Comparison of ENCODE assay signal across 8 cellular contexts in genomic region chr11:65121447-65121864, GRCh38. TPM values are rescaled to one million over a fixed set of nuclear protein-coding genes. Genes with fewer than 3 reads are reported as not detected.
DNase-seq lines count a peak whose midpoint lies in the region; ATAC-seq and TF ChIP-seq lines count a peak whose summit lies in the region.

No MANE protein-coding gene starts in this region.

- H3K4me1 Mint-ChIP-seq in CD8-positive, alpha-beta T cell (ENCODE audit: low read depth), result peaks cover 50% of the 10 kb centered on the region
- peaks cover 24% of the 10 kb centered on the region for H3K4me1 Mint-ChIP-seq in central memory CD8-positive, alpha-beta T cell

- no peak for TF ChIP-seq POLR2A in NB4 (IDR thresholded peaks at IDR 0.05; ENCODE audit: extremely low read depth, insufficient read length)

- no peaks in the 10 kb centered on the region for H3K9me3 ChIP-seq in CD8-positive, alpha-beta T cell (ENCODE audit: low read length)
- no peaks in the 10 kb centered on the region for H3K9me3 ChIP-seq in mononuclear cell (ENCODE audit: low read depth, low read length)

- H3K4me1 ChIP-seq in CD8-positive, alpha-beta T cell (ENCODE audit: insufficient read depth, low read length), result peaks cover 28% of the 10 kb centered on the region
- peaks cover 45% of the 10 kb centered on the region for H3K4me1 ChIP-seq in mononuclear cell (ENCODE audit: insufficient read depth, low read length)

- peak overlapping the region; percentile 100 for H3K4me3 Mint-ChIP-seq in CD8-positive, alpha-beta T cell
- H3K4me3 Mint-ChIP-seq in central memory CD8-positive, alpha-beta T cell, result peak overlapping the region; percentile 96

- POLR2A ChIA-PET in CD8-positive, alpha-beta T cell (lab: Charles Lee), result interaction anchor here (0.8 to 2.6 kb wide), 24 partner anchors 10 to 738 kb away, joined by 3 to 66 read pairs (median 4); partner anchors contain the start of genes ARL2, CAPN1, CDCA5 and EHD1

- no peak for ATAC-seq in CD8-positive, alpha-beta T cell
- ATAC-seq in central memory CD8-positive, alpha-beta T cell (replicated peaks; ENCODE audit: extremely low read depth, poor library complexity, severe bottlenecking), result no peak
- ATAC-seq in GM21360 (IDR thresholded peaks at IDR 0.05; ENCODE audit: unreplicated experiment) (no peak), GM18861 (IDR thresholded peaks at IDR 0.05; ENCODE audit: unreplicated experiment) (no peak), GM19351 (IDR thresholded peaks at IDR 0.05; ENCODE audit: unreplicated experiment) (no peak)

- peak overlapping the region; percentile 93 for H3K4me3 ChIP-seq in CD8-positive, alpha-beta T cell (ENCODE audit: low read depth, low read length)
- H3K4me3 ChIP-seq in NB4 (ENCODE audit: low read depth, low read length) (peak overlapping the region; percentile 88), mononuclear cell (ENCODE audit: low read length) (peak overlapping the region; percentile 83)

- DNase-seq in CD8-positive, alpha-beta T cell, result peak in 1 of 7 experiments; percentile 28
- DNase-seq in NB4 (ENCODE audit: low read depth) (peak; percentile 51), KBM-7 (no peak)
- DNase-seq in central memory CD8-positive, alpha-beta T cell (ENCODE audit: low spot score in 2 of 2), result no peak

- H3K27ac ChIP-seq in CD8-positive, alpha-beta T cell (ENCODE audit: low read depth, low read length), result peak overlapping the region; percentile 99

- peak overlapping the region; percentile 100 for H3K27ac Mint-ChIP-seq in CD8-positive, alpha-beta T cell
- peak overlapping the region; percentile 99 for H3K27ac Mint-ChIP-seq in central memory CD8-positive, alpha-beta T cell (ENCODE audit: low read depth)

- H3K9me3 Mint-ChIP-seq in CD8-positive, alpha-beta T cell, result no peaks in the 10 kb centered on the region
- no peaks in the 10 kb centered on the region for H3K9me3 Mint-ChIP-seq in central memory CD8-positive, alpha-beta T cell

- no peaks in the 10 kb centered on the region for H3K27me3 ChIP-seq in CD8-positive, alpha-beta T cell (ENCODE audit: insufficient read depth, low read length)
- H3K27me3 ChIP-seq in mononuclear cell (ENCODE audit: insufficient read depth, low read length), result no peaks in the 10 kb centered on the region

- peaks cover 48% of the 10 kb centered on the region for H3K36me3 ChIP-seq in CD8-positive, alpha-beta T cell (ENCODE audit: insufficient read depth, low read length)

- in situ Hi-C loops in KBM-7 (cut with MboI; ENCODE audit: low pct_unique_long_range_greater_than_20kb, low sequenced_read_pairs), result no loop called here

- CTCF ChIA-PET in CD8-positive, alpha-beta T cell (lab: Charles Lee), result interaction anchor here (1.1 to 3.0 kb wide), 5 partner anchors 9 to 350 kb away, joined by 3 to 21 read pairs (median 4); partner anchors contain the start of gene TM7SF2

- TF ChIP-seq CTCF in CD8-positive, alpha-beta T cell (IDR thresholded peaks at IDR 0.05), result no peak
- no peak for TF ChIP-seq CTCF in NB4 (IDR thresholded peaks at IDR 0.05; ENCODE audit: low read depth, low read length)

- intact Hi-C loops in CD8-positive, alpha-beta T cell (cut with DNase I, micrococcal nuclease), result loop anchor here in 1 of 2 experiments (5.0 kb wide), 2 partner anchors 211 to 434 kb away; partner anchors contain the start of gene DPF2

- no peaks in the 10 kb centered on the region for H3K27me3 Mint-ChIP-seq in CD8-positive, alpha-beta T cell (ENCODE audit: low read depth)
- H3K27me3 Mint-ChIP-seq in central memory CD8-positive, alpha-beta T cell, result no peaks in the 10 kb centered on the region

- H3K36me3 Mint-ChIP-seq in CD8-positive, alpha-beta T cell, result peaks cover 64% of the 10 kb centered on the region
- peaks cover 57% of the 10 kb centered on the region for H3K36me3 Mint-ChIP-seq in central memory CD8-positive, alpha-beta T cell (ENCODE audit: insufficient read depth)

RNA-seq across cellular contexts. Expression of gene FAU, which starts 0.5 kb away (rescaled TPM):
- 1,000 to 10,000 TPM; 1,787 to 1,833 TPM for total RNA-seq in CD8-positive, alpha-beta T cell
- 338 TPM for total RNA-seq in mononuclear cell

RNA-seq across cellular contexts. Expression of gene MRPL49, which starts 0.7 kb away (rescaled TPM):
- total RNA-seq in CD8-positive, alpha-beta T cell, result 10 to 100 TPM; 61.3 to 62.7 TPM
- total RNA-seq in mononuclear cell, result 40.7 TPM

RNA-seq across cellular contexts. Expression of gene ZNHIT2, which starts 4.0 kb away (rescaled TPM):
- 1 to 10 TPM; 8.9 to 9.3 TPM for total RNA-seq in CD8-positive, alpha-beta T cell
- total RNA-seq in mononuclear cell, result 5.7 TPM

RNA-seq across cellular contexts. Expression of gene TM7SF2, which starts 9.8 kb away (rescaled TPM):
- total RNA-seq in CD8-positive, alpha-beta T cell, result 10 to 100 TPM; 20.7 to 23.8 TPM
- 9.1 TPM for total RNA-seq in mononuclear cell

RNA-seq across cellular contexts. Expression of gene SYVN1, which starts 12.9 kb away (rescaled TPM):
- total RNA-seq in CD8-positive, alpha-beta T cell, result 10 to 100 TPM; 93.0 to 95.5 TPM
- total RNA-seq in mononuclear cell, result 23.6 TPM
